ENCODE assay signal across 12 cellular contexts in genomic region chr17:79306688-79307323, GRCh38.
DNase-seq lines count a peak whose midpoint lies in the region; ATAC-seq and TF ChIP-seq lines count a peak whose summit lies in the region.
"Had no signal": no experiment of that assay in that cellular context is flagged by ENCODE, and none has a peak within 500 bp of the region (broad histone marks: within the 10 kb centered on the region; RNA-seq: fewer than 3 reads in every experiment).

No MANE protein-coding gene starts in this region.

- H3K27me3 ChIP-seq in heart left ventricle (peaks cover 0 to 15% (median 0%) of the 10 kb centered on the region in 9 donors), thoracic aorta (replicated peaks; ENCODE audit: insufficient read depth) (no peaks in the 10 kb centered on the region)

- H3K9me3 ChIP-seq in heart left ventricle = no peaks in the 10 kb centered on the region
- no peaks in the 10 kb centered on the region for H3K9me3 ChIP-seq in thoracic aorta
- H3K9me3 ChIP-seq: SJSA1 had no signal

- no peak overlapping the region for H3K27ac Mint-ChIP-seq in activated T-helper 17 cell treated with anti-CD3 and anti-CD28 coated beads, Interleukin-2, amount 50 U/mL, for 72 hours
- no peak overlapping the region for H3K27ac Mint-ChIP-seq in mesothelial cell of epicardium

- no peaks in the 10 kb centered on the region for H3K9me3 Mint-ChIP-seq in activated T-helper 17 cell treated with anti-CD3 and anti-CD28 coated beads, Interleukin-2, amount 50 U/mL, for 72 hours
- no peaks in the 10 kb centered on the region for H3K9me3 Mint-ChIP-seq in mesothelial cell of epicardium

- no peak for TF ChIP-seq POLR2A in heart left ventricle (IDR thresholded peaks at IDR 0.05)

- ATAC-seq in heart left ventricle (peak; percentile 76 to 94 (median 92)), thoracic aorta (ENCODE audit: insufficient number of reproducible peaks, low FRiP score, low read depth) (peak; percentile 70), GM21825 (IDR thresholded peaks at IDR 0.05; ENCODE audit: unreplicated experiment) (no peak)
- no peak for ATAC-seq in activated T-helper 17 cell treated with anti-CD3 and anti-CD28 coated beads, Interleukin-2, amount 50 U/mL, for 72 hours (replicated peaks)
- ATAC-seq: activated CD4-positive, CD25-positive, alpha-beta regulatory T cell treated with anti-CD3 and anti-CD28 coated beads, Interleukin-2, amount 50 U/mL, for 24 hours had no signal

- intact Hi-C loops in heart left ventricle (cut with DNase I) = no loop called here

- H3K4me1 ChIP-seq in heart left ventricle = peaks cover 0 to 28% (median 24%) of the 10 kb centered on the region in 12 donors
- peaks cover 21 to 37% of the 10 kb centered on the region in 2 donors for H3K4me1 ChIP-seq in thoracic aorta (ENCODE audit: control insufficient read depth in 1 of 2, low read depth in 2 of 2)
- H3K4me1 ChIP-seq: SJSA1 had no signal

- no peak overlapping the region for H3K4me3 Mint-ChIP-seq in activated T-helper 17 cell treated with anti-CD3 and anti-CD28 coated beads, Interleukin-2, amount 50 U/mL, for 72 hours
- H3K4me3 Mint-ChIP-seq in mesothelial cell of epicardium = no peak overlapping the region

- H3K4me1 Mint-ChIP-seq in activated T-helper 17 cell treated with anti-CD3 and anti-CD28 coated beads, Interleukin-2, amount 50 U/mL, for 72 hours = no peaks in the 10 kb centered on the region
- H3K4me1 Mint-ChIP-seq in mesothelial cell of epicardium = no peaks in the 10 kb centered on the region

- peak; percentile 14 for DNase-seq in HK-2 (ENCODE audit: unreplicated experiment)
- peak; percentile 74 for DNase-seq in NCI-H345 (lab: John Stamatoyannopoulos, UW)
- DNase-seq in heart left ventricle = peak in 4 of 5 donors; percentile 35 to 69 (median 54)
- DNase-seq in thoracic aorta (ENCODE audit: low spot score) = peak; percentile 15
- no peak for DNase-seq in mesothelial cell of epicardium (ENCODE audit: low spot score in 2 of 2, unreplicated experiment in 2 of 2)
- DNase-seq: activated T-cell treated with anti-CD3 and anti-CD28 coated beads, Interleukin-2, amount 50 U/mL, for 1 hour; HCEC 1CT had no signal

- TF ChIP-seq CTCF in heart left ventricle (IDR thresholded peaks at IDR 0.05) = no peak
- no peak for TF ChIP-seq CTCF in thoracic aorta (IDR thresholded peaks at IDR 0.05)
- TF ChIP-seq CTCF in mesothelial cell of epicardium (IDR thresholded peaks at IDR 0.05; ENCODE audit: unreplicated experiment) = no peak

- H3K27ac ChIP-seq in heart left ventricle = peak overlapping the region in 7 of 12 donors; percentile 19 to 71 (median 41)
- H3K27ac ChIP-seq in thoracic aorta = peak overlapping the region; percentile 90 to 92
- H3K27ac ChIP-seq: hepatocyte, SJSA1 had no signal

- no peak overlapping the region for H3K4me3 ChIP-seq in heart left ventricle
- H3K4me3 ChIP-seq in thoracic aorta = peak overlapping the region; percentile 59
- H3K4me3 ChIP-seq: hepatocyte, SJSA1 had no signal

- 26 to 39% (median 31%) methylated on average over 22 of the region's 22 CpGs for WGBS in heart left ventricle, 4 donors

- H3K27me3 Mint-ChIP-seq in activated T-helper 17 cell treated with anti-CD3 and anti-CD28 coated beads, Interleukin-2, amount 50 U/mL, for 72 hours = peaks cover 17% of the 10 kb centered on the region
- H3K27me3 Mint-ChIP-seq in mesothelial cell of epicardium (ENCODE audit: low read depth) = peaks cover 49% of the 10 kb centered on the region

- H3K36me3 Mint-ChIP-seq in activated T-helper 17 cell treated with anti-CD3 and anti-CD28 coated beads, Interleukin-2, amount 50 U/mL, for 72 hours (ENCODE audit: low read depth) = no peaks in the 10 kb centered on the region
- no peaks in the 10 kb centered on the region for H3K36me3 Mint-ChIP-seq in mesothelial cell of epicardium

- H3K36me3 ChIP-seq in heart left ventricle = no peaks in the 10 kb centered on the region
- H3K36me3 ChIP-seq in thoracic aorta = no peaks in the 10 kb centered on the region
- H3K36me3 ChIP-seq: SJSA1 had no signal

Comparison
In these comparisons a context has a peak if more than half of its experiments do, and no peak if none do; other contexts are left out.
1. DNase-seq: peak in HK-2 (single experiment), NCI-H345 (single experiment), heart left ventricle (4 of 5) and thoracic aorta (single experiment); none in mesothelial cell of epicardium (0 of 2).
2. ATAC-seq: peak in heart left ventricle (4 of 4) and thoracic aorta (single experiment); none in activated T-helper 17 cell treated with anti-CD3 and anti-CD28 coated beads, Interleukin-2, amount 50 U/mL, for 72 hours (single experiment) and GM21825 (single experiment).